Comparison of ENCODE assay signal across 20 cellular contexts in genomic region chr2:7721413-7721995, GRCh38.
"Had no signal": no experiment of that assay in that cellular context is flagged by ENCODE, and none has a peak within 500 bp of the region (broad histone marks: within the 10 kb centered on the region; RNA-seq: fewer than 3 reads in every experiment).

No MANE protein-coding gene starts in this region.

- H3K4me1 Mint-ChIP-seq: activated B cell treated with CpG ODN at 0.5 μM for 24 hours; memory B cell; naive B cell; stimulated activated memory B cell treated with anti-CD40 and anti-IgM and Interleukin-4, amounts not matched to agents 10 μg/mL and 1 μg/mL and 100 μg/mL, for 72 hours had no signal

- H3K27me3 Mint-ChIP-seq: activated B cell treated with CpG ODN at 0.5 μM for 24 hours; activated naive CD4-positive, alpha-beta T cell treated with anti-CD3 and anti-CD28 coated beads, Interleukin-2, amount 10 ng/mL, durations not matched to agents 7 days and 5 days; activated naive CD8-positive, alpha-beta T cell treated with anti-CD3 and anti-CD28 coated beads, Interleukin-2, amount 50 U/mL, for 24 hours; memory B cell; stimulated activated memory B cell treated with anti-CD40 and anti-IgM and Interleukin-4, amounts not matched to agents 10 μg/mL and 1 μg/mL and 100 μg/mL, for 72 hours had no signal

- H3K4me3 Mint-ChIP-seq: activated B cell treated with CpG ODN at 0.5 μM for 24 hours; activated naive CD4-positive, alpha-beta T cell treated with anti-CD3 and anti-CD28 coated beads, Interleukin-2, amount 10 ng/mL, durations not matched to agents 7 days and 5 days; activated naive CD8-positive, alpha-beta T cell treated with anti-CD3 and anti-CD28 coated beads, Interleukin-2, amount 50 U/mL, for 24 hours; memory B cell; naive B cell; stimulated activated memory B cell treated with anti-CD40 and anti-IgM and Interleukin-4, amounts not matched to agents 10 μg/mL and 1 μg/mL and 100 μg/mL, for 72 hours; T-helper 2 cell treated with Interferon-gamma antibody and Interleukin-4, amounts not matched to agents 5 μg/mL and 100 μg/mL, for 36 hours had no signal

- H3K27me3 ChIP-seq: brain microvascular endothelial cell, esophagus muscularis mucosa, thyroid gland had no signal

- H3K27ac ChIP-seq: brain microvascular endothelial cell, esophagus muscularis mucosa, neutrophil, thyroid gland had no signal

- H3K36me3 Mint-ChIP-seq: activated naive CD4-positive, alpha-beta T cell treated with anti-CD3 and anti-CD28 coated beads, Interleukin-2, amount 10 ng/mL, durations not matched to agents 7 days and 5 days; memory B cell; naive B cell; stimulated activated memory B cell treated with anti-CD40 and anti-IgM and Interleukin-4, amounts not matched to agents 10 μg/mL and 1 μg/mL and 100 μg/mL, for 72 hours had no signal

- H3K9me3 Mint-ChIP-seq: activated B cell treated with CpG ODN at 0.5 μM for 24 hours; activated naive CD4-positive, alpha-beta T cell treated with anti-CD3 and anti-CD28 coated beads, Interleukin-2, amount 10 ng/mL, durations not matched to agents 7 days and 5 days; activated naive CD8-positive, alpha-beta T cell treated with anti-CD3 and anti-CD28 coated beads, Interleukin-2, amount 50 U/mL, for 24 hours; memory B cell; naive B cell; stimulated activated memory B cell treated with anti-CD40 and anti-IgM and Interleukin-4, amounts not matched to agents 10 μg/mL and 1 μg/mL and 100 μg/mL, for 72 hours had no signal

- H3K4me3 ChIP-seq: esophagus muscularis mucosa, mucosa of descending colon, smooth muscle cell, thyroid gland had no signal

- ATAC-seq: activated naive CD8-positive, alpha-beta T cell treated with anti-CD3 and anti-CD28 coated beads, Interleukin-2, amount 50 U/mL, for 24 hours; mucosa of descending colon; sciatic nerve; stimulated activated memory B cell treated with anti-CD40 and anti-IgM and Interleukin-4, amounts not matched to agents 10 μg/mL and 1 μg/mL and 100 μg/mL, for 72 hours had no signal

- H3K9me3 ChIP-seq: esophagus muscularis mucosa, mucosa of descending colon, neutrophil, thyroid gland had no signal

- H3K27ac Mint-ChIP-seq: activated B cell treated with CpG ODN at 0.5 μM for 24 hours; activated naive CD4-positive, alpha-beta T cell treated with anti-CD3 and anti-CD28 coated beads, Interleukin-2, amount 10 ng/mL, durations not matched to agents 7 days and 5 days; memory B cell; naive B cell; stimulated activated memory B cell treated with anti-CD40 and anti-IgM and Interleukin-4, amounts not matched to agents 10 μg/mL and 1 μg/mL and 100 μg/mL, for 72 hours had no signal

- DNase-seq: activated B cell treated with CpG ODN at 0.5 μM for 24 hours; activated CD4-positive, alpha-beta T cell treated with anti-CD3 and anti-CD28 coated beads for 4 hours; activated effector memory CD4-positive, alpha-beta T cell treated with Interleukin-2 at 50 U/mL for 16 hours; activated naive CD4-positive, alpha-beta T cell treated with anti-CD3 and anti-CD28 coated beads, Interleukin-2, amount 10 ng/mL, durations not matched to agents 7 days and 5 days; activated naive CD8-positive, alpha-beta T cell treated with anti-CD3 and anti-CD28 coated beads, Interleukin-2, amount 50 U/mL, for 24 hours; brain microvascular endothelial cell; central memory CD4-positive, alpha-beta T cell; effector CD4-positive, alpha-beta T cell; mucosa of descending colon; naive B cell; stimulated activated CD4-positive, alpha-beta T cell treated with anti-CD3 and anti-CD28 coated beads, Interleukin-4, amount 100 ng/mL, for 24 hours; SW 1271; thyroid gland had no signal

- H3K36me3 ChIP-seq: brain microvascular endothelial cell, esophagus muscularis mucosa, neutrophil, thyroid gland had no signal
